In the genomic region with DNA sequence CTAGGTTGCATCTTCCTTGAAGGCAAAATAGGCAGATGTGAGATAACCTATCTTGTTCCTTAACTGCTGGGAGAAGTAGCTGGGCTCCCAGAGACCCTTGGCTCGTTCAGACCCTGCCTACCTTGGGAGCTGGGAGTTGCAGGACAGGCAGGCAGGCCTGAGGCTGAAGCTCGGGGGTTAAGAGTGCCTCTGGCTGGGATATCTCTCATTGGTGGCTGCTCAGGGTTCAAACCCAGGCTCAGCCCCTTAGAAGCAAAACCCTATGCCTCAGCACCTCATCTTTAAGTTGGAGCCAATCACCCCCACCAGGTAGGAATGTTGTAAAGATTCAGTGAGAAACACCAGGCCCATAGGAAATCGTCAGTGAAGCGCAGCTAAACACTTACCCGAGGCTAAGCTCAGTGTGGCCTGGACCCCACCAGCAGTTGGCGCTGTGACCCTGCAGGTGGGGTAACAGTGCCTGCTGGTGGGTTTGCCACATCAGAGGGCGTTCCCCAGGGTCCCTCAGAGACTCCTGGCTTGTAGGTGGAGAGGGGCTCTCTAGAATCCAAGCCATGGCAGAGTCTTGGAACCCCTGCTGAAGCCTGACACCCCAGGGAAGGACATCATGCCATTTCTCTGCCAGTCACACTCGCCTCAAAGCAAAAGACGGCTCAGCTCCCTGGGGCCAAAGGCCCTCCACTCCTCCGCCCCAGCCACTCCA, we compare ENCODE assay signal across 8 cellular contexts. TPM values are rescaled to one million over a fixed set of nuclear protein-coding genes. Genes with fewer than 3 reads are reported as not detected.
DNase-seq lines count a peak whose midpoint lies in the region; TF ChIP-seq lines count a peak whose summit lies in the region.

No MANE protein-coding gene starts in this region.

- intact Hi-C loops in Calu3 (cut with micrococcal nuclease; ENCODE audit: unreplicated experiment), result loop anchor here (1.0 to 5.0 kb wide), 2 partner anchors 58 to 106 kb away; no protein-coding TSS in a partner anchor

- H3K9me3 Mint-ChIP-seq in Calu3 (ENCODE audit: low read depth, unreplicated experiment) (no peaks in the 10 kb centered on the region), brain (peaks cover 0 to 8% (median 2%) of the 10 kb centered on the region in 5 experiments)

- TF ChIP-seq CTCF in Calu3 (IDR thresholded peaks at IDR 0.05; ENCODE audit: unreplicated experiment) (peak; percentile 80), GM20000 (IDR thresholded peaks at IDR 0.05; ENCODE audit: extremely low read depth, missing control alignments) (peak; percentile 92), LNCaP clone FGC (IDR thresholded peaks at IDR 0.05; ENCODE audit: control insufficient read depth, extremely low read depth, insufficient read depth) (peak; percentile 93), brain (conservative IDR thresholded peaks at IDR 0.05) (peak; percentile 70 to 82)

- H3K27ac Mint-ChIP-seq in Calu3 (ENCODE audit: unreplicated experiment) (no peak overlapping the region), brain (peak overlapping the region in 1 of 5 experiments; percentile 40)

- DNase-seq in Calu3 (peak; percentile 71), GM20000 (ENCODE audit: low spot score) (peak; percentile 90), LNCaP clone FGC (ENCODE audit: low read depth) (no peak), UCSD-AML1 (lab: John Stamatoyannopoulos, UW; ENCODE audit: unreplicated experiment) (peak; percentile 75), iPS-NIHi7 (ENCODE audit: extremely low spot score) (peak; percentile 98), NCI-H1048 (lab: John Stamatoyannopoulos, UW) (no peak)
- DNase-seq in stimulated activated CD4-positive, alpha-beta T cell treated with anti-CD3 and anti-CD28 coated beads, Interleukin-15, amount 100 ng/mL, for 48 hours (ENCODE audit: low read depth in 2 of 2), result peak; percentile 24 to 54

- H3K4me3 Mint-ChIP-seq in Calu3 (ENCODE audit: low read depth, unreplicated experiment), result no peak overlapping the region
- no peak overlapping the region for H3K4me3 Mint-ChIP-seq in brain

- H3K27me3 Mint-ChIP-seq in Calu3 (ENCODE audit: unreplicated experiment), result peaks cover 34% of the 10 kb centered on the region
- H3K27me3 Mint-ChIP-seq in brain, result no peaks in the 10 kb centered on the region

- CTCF ChIA-PET in Calu3 (lab: Charles Lee), result interaction anchor here (0.6 to 2.3 kb wide), 12 partner anchors 27 to 472 kb away, joined by 3 to 20 read pairs (median 4); a partner anchor contains a TSS

- no TSS peak for BruUV-seq in Calu3 (replicated peaks; lab: Mats Ljungman, UMichigan)

- H3K36me3 Mint-ChIP-seq in Calu3 (ENCODE audit: insufficient read depth, unreplicated experiment), result no peaks in the 10 kb centered on the region
- no peaks in the 10 kb centered on the region for H3K36me3 Mint-ChIP-seq in brain

- no peak overlapping the region for H3K4me3 ChIP-seq in LNCaP clone FGC (ENCODE audit: low read depth, low read length)

- H3K4me1 Mint-ChIP-seq in Calu3 (ENCODE audit: low read depth, unreplicated experiment) (no peaks in the 10 kb centered on the region), brain (peaks cover 3% of the 10 kb centered on the region)

RNA-seq across cellular contexts. Expression of a gene that starts 54.6 kb away (rescaled TPM):
- not detected in 2 replicates for total RNA-seq in Calu3 (2022)
- 15.5 TPM for polyA plus RNA-seq in brain (ENCODE audit: insufficient read depth, low read depth, low replicate concordance)

RNA-seq across cellular contexts. Expression of a gene that starts 55.9 kb away (rescaled TPM):
- 0.05 and 0.39 TPM in 2 replicates for total RNA-seq in Calu3 (2022)
- polyA plus RNA-seq in brain (ENCODE audit: insufficient read depth, low read depth, low replicate concordance), result 0.46 TPM

Comparison
In these comparisons a context has a peak if more than half of its experiments do, and no peak if none do; other contexts are left out.
1. DNase-seq: peak in Calu3 (single experiment), GM20000 (single experiment), UCSD-AML1 (single experiment), iPS-NIHi7 (single experiment) and stimulated activated CD4-positive, alpha-beta T cell treated with anti-CD3 and anti-CD28 coated beads, Interleukin-15, amount 100 ng/mL, for 48 hours (2 of 2); none in LNCaP clone FGC (single experiment) and NCI-H1048 (single experiment).
2. Peak in every context shown above with its lines, with median percentiles within 50 percentile points of each other: CTCF ChIP-seq.